Comparison of ENCODE assay signal across 19 cellular contexts in genomic region chr3:4540267-4540666, GRCh38. TPM values are rescaled to one million over a fixed set of nuclear protein-coding genes. Genes with fewer than 3 reads are reported as not detected.
A peak's percentile ranks its signal among the peaks of the same experiment; 100 is the strongest.
DNase-seq lines count a peak whose midpoint lies in the region; ATAC-seq and FAIRE-seq lines count a peak whose summit lies in the region.
"Had no signal": no experiment of that assay in that cellular context is flagged by ENCODE, and none has a peak within 500 bp of the region (broad histone marks: within the 10 kb centered on the region; RNA-seq: fewer than 3 reads in every experiment).

No MANE protein-coding gene starts in this region.

- H3K4me1 Mint-ChIP-seq in stimulated activated naive CD8-positive, alpha-beta T cell treated with anti-CD3 and anti-CD28 coated beads, Interleukin-15, amount 100 ng/mL, for 72 hours = peaks cover 5% of the 10 kb centered on the region

- H3K27me3 Mint-ChIP-seq in stimulated activated naive CD8-positive, alpha-beta T cell treated with anti-CD3 and anti-CD28 coated beads, Interleukin-15, amount 100 ng/mL, for 72 hours = no peaks in the 10 kb centered on the region
- H3K27me3 Mint-ChIP-seq: B cell; CD4-positive, alpha-beta T cell had no signal

- H3K9me3 Mint-ChIP-seq in stimulated activated naive CD8-positive, alpha-beta T cell treated with anti-CD3 and anti-CD28 coated beads, Interleukin-15, amount 100 ng/mL, for 72 hours = peaks cover 4 to 19% of the 10 kb centered on the region in 2 donors

- FAIRE-seq in G401.6 (lab: Jason Lieb, UNC) (peak; percentile 53), TTC549 (lab: Jason Lieb, UNC) (peak; percentile 65), colon (lab: Jason Lieb, UNC) (peak; percentile 95), frontal cortex (lab: Jason Lieb, UNC) (peak; percentile 28)
- FAIRE-seq: A549, D721Med, GM12891 had no signal

- no peak overlapping the region for H3K27ac Mint-ChIP-seq in stimulated activated naive CD8-positive, alpha-beta T cell treated with anti-CD3 and anti-CD28 coated beads, Interleukin-15, amount 100 ng/mL, for 72 hours
- H3K27ac Mint-ChIP-seq: B cell; CD4-positive, alpha-beta T cell; CD8-positive, alpha-beta T cell had no signal

- DNase-seq in frontal cortex (ENCODE audit: low spot score in 2 of 2) = no peak
- no peak for DNase-seq in stimulated activated naive CD8-positive, alpha-beta T cell treated with anti-CD3 and anti-CD28 coated beads, Interleukin-15, amount 100 ng/mL, for 72 hours
- DNase-seq: AML-193; Caco-2; Calu3; CD4-positive, alpha-beta T cell; CD8-positive, alpha-beta T cell; DMS79 treated with DMSO at 0.1 percent for 48 hours; GDM1 had no signal

- no peak for ATAC-seq in stimulated activated naive CD8-positive, alpha-beta T cell treated with anti-CD3 and anti-CD28 coated beads, Interleukin-15, amount 100 ng/mL, for 72 hours
- ATAC-seq in GM19351 (IDR thresholded peaks at IDR 0.05; ENCODE audit: unreplicated experiment) = no peak
- ATAC-seq in GM18861 (IDR thresholded peaks at IDR 0.05; ENCODE audit: unreplicated experiment) = no peak
- ATAC-seq in HG02642 (IDR thresholded peaks at IDR 0.05; ENCODE audit: poor library complexity, unreplicated experiment) = no peak
- ATAC-seq: A549; CD8-positive, alpha-beta T cell had no signal

- H3K4me3 Mint-ChIP-seq in stimulated activated naive CD8-positive, alpha-beta T cell treated with anti-CD3 and anti-CD28 coated beads, Interleukin-15, amount 100 ng/mL, for 72 hours = no peak overlapping the region
- H3K4me3 Mint-ChIP-seq: B cell; CD4-positive, alpha-beta T cell; CD8-positive, alpha-beta T cell had no signal

RNA-seq across cellular contexts. Expression of gene ITPR1, which starts 47.1 kb away (rescaled TPM):
- total RNA-seq in frontal cortex = 70.9 TPM
